ENCODE assay signal across 20 cellular contexts in genomic region chr12:51013441-51013840, GRCh38. TPM values are rescaled to one million over a fixed set of nuclear protein-coding genes. Genes with fewer than 3 reads are reported as not detected.
DNase-seq lines count a peak whose midpoint lies in the region; ATAC-seq, FAIRE-seq and TF ChIP-seq lines count a peak whose summit lies in the region.
"Had no signal": no experiment of that assay in that cellular context is flagged by ENCODE, and none has a peak within 500 bp of the region (broad histone marks: within the 10 kb centered on the region; RNA-seq: fewer than 3 reads in every experiment).

No MANE protein-coding gene starts in this region.

- TF ChIP-seq POLR2A in breast epithelium (IDR thresholded peaks at IDR 0.05) (no peak), upper lobe of left lung (IDR thresholded peaks at IDR 0.05) (no peak)

- no peak for ATAC-seq in natural killer cell
- ATAC-seq in upper lobe of left lung (ENCODE audit: low FRiP score in 2 of 2), result no peak
- no peak for ATAC-seq in HG02981 (IDR thresholded peaks at IDR 0.05; ENCODE audit: unreplicated experiment)
- ATAC-seq: K562 had no signal

- H3K9me3 Mint-ChIP-seq in MCF 10A (ENCODE audit: unreplicated experiment), result no peaks in the 10 kb centered on the region
- no peaks in the 10 kb centered on the region for H3K9me3 Mint-ChIP-seq in neural crest cell
- no peaks in the 10 kb centered on the region for H3K9me3 Mint-ChIP-seq in natural killer cell
- H3K9me3 Mint-ChIP-seq: CD4-positive, alpha-beta T cell had no signal

- intact Hi-C loops in MCF 10A (cut with micrococcal nuclease) (no loop called here), breast epithelium (cut with DNase I; ENCODE audit: low total_unique reads) (no loop called here), natural killer cell (cut with micrococcal nuclease) (no loop called here)

- TF ChIP-seq CTCF in MCF 10A (IDR thresholded peaks at IDR 0.05; ENCODE audit: unreplicated experiment), result no peak
- TF ChIP-seq CTCF in breast epithelium (IDR thresholded peaks at IDR 0.05), result no peak
- no peak for TF ChIP-seq CTCF in bronchial epithelial cell (IDR thresholded peaks at IDR 0.05; ENCODE audit: insufficient read depth, low read length, severe bottlenecking)
- TF ChIP-seq CTCF in neural crest cell (conservative IDR thresholded peaks at IDR 0.05), result no peak
- no peak for TF ChIP-seq CTCF in natural killer cell (IDR thresholded peaks at IDR 0.05)
- no peak for TF ChIP-seq CTCF in upper lobe of left lung (IDR thresholded peaks at IDR 0.05)

- H3K4me3 Mint-ChIP-seq in MCF 10A (ENCODE audit: unreplicated experiment) (no peak overlapping the region), neural crest cell (no peak overlapping the region), natural killer cell (no peak overlapping the region)

- CTCF ChIA-PET in MCF 10A (lab: Yijun Ruan, JAX), result interaction anchor here (0.6 to 0.7 kb wide), 3 partner anchors 247 to 860 kb away, joined by 3 read pairs; no protein-coding TSS in a partner anchor

- H3K27ac ChIP-seq in breast epithelium (no peak overlapping the region), upper lobe of left lung (peak overlapping the region in 2 of 4 donors; percentile 51 to 70)
- H3K27ac ChIP-seq: Peyer's patch had no signal

- H3K9me3 ChIP-seq in breast epithelium, result no peaks in the 10 kb centered on the region
- H3K9me3 ChIP-seq in upper lobe of left lung, result no peaks in the 10 kb centered on the region
- H3K9me3 ChIP-seq: Peyer's patch had no signal

- DNase-seq in MCF 10A (ENCODE audit: unreplicated experiment) (peak; percentile 27), breast epithelium (ENCODE audit: low spot score in 2 of 2) (no peak), bronchial epithelial cell (ENCODE audit: low read depth) (peak; percentile 29), neural crest cell (ENCODE audit: low read depth, low spot score) (no peak), natural killer cell (no peak), upper lobe of left lung (no peak)
- DNase-seq: ACHN; CD4-positive, alpha-beta T cell; DND-41; GDM1; HCEC 1CT; NCI-H1092; NCI-H2107; Peyer's patch; SIG-M5 had no signal

- TF ChIP-seq EP300 in upper lobe of left lung (IDR thresholded peaks at IDR 0.05), result no peak

- BruUV-seq in MCF 10A (replicated peaks; lab: Mats Ljungman, UMichigan), result no TSS peak

- H3K27ac Mint-ChIP-seq in MCF 10A (ENCODE audit: low read depth, unreplicated experiment) (no peak overlapping the region), neural crest cell (ENCODE audit: unreplicated experiment) (peak overlapping the region; percentile 12), natural killer cell (no peak overlapping the region)

- H3K36me3 ChIP-seq in breast epithelium (no peaks in the 10 kb centered on the region), bronchial epithelial cell (ENCODE audit: control insufficient read depth, insufficient read depth, low read length) (no peaks in the 10 kb centered on the region), upper lobe of left lung (peaks cover 0 to under 1% (median 0%) of the 10 kb centered on the region in 4 donors)
- H3K36me3 ChIP-seq: Peyer's patch had no signal

- H3K27me3 ChIP-seq in breast epithelium (no peaks in the 10 kb centered on the region), bronchial epithelial cell (ENCODE audit: control insufficient read depth, insufficient read depth, low read length) (no peaks in the 10 kb centered on the region), upper lobe of left lung (no peaks in the 10 kb centered on the region)
- H3K27me3 ChIP-seq: Peyer's patch had no signal

- no peak for FAIRE-seq in bronchial epithelial cell (lab: Jason Lieb, UNC)
- FAIRE-seq: GM12892, GM19239, HTR-8/SVneo, K562 had no signal

- H3K4me1 Mint-ChIP-seq in MCF 10A (ENCODE audit: insufficient read depth, unreplicated experiment), result peaks cover 10% of the 10 kb centered on the region
- peaks cover 33% of the 10 kb centered on the region for H3K4me1 Mint-ChIP-seq in neural crest cell
- peaks cover 6 to 8% of the 10 kb centered on the region in 2 donors for H3K4me1 Mint-ChIP-seq in natural killer cell

- peaks cover 0 to 8% of the 10 kb centered on the region in 2 donors for H3K4me1 ChIP-seq in breast epithelium
- H3K4me1 ChIP-seq in upper lobe of left lung, result peaks cover 30 to 58% (median 37%) of the 10 kb centered on the region in 4 donors

- H3K4me3 ChIP-seq in breast epithelium (no peak overlapping the region), bronchial epithelial cell (ENCODE audit: low read depth, low read length) (no peak overlapping the region), upper lobe of left lung (no peak overlapping the region)
- H3K4me3 ChIP-seq: K562, Peyer's patch had no signal

- 89 to 93% methylated on average over 7 of the region's 7 CpGs for WGBS in upper lobe of left lung, 2 donors

- H3K36me3 Mint-ChIP-seq in MCF 10A (ENCODE audit: insufficient read depth, unreplicated experiment) (peaks cover 7% of the 10 kb centered on the region), neural crest cell (ENCODE audit: low read depth) (peaks cover 4% of the 10 kb centered on the region), natural killer cell (no peaks in the 10 kb centered on the region)

- POLR2A ChIA-PET in MCF 10A (lab: Yijun Ruan, JAX), result interaction anchor here (0.6 to 1.5 kb wide), 3 partner anchors 12 to 68 kb away, joined by 3 to 4 read pairs (median 4); partner anchors contain the start of gene SLC11A2

- H3K27me3 Mint-ChIP-seq in MCF 10A (ENCODE audit: insufficient read depth, unreplicated experiment) (no peaks in the 10 kb centered on the region), neural crest cell (ENCODE audit: low read depth) (no peaks in the 10 kb centered on the region), natural killer cell (ENCODE audit: low read depth in 2 of 2) (no peaks in the 10 kb centered on the region)
- H3K27me3 Mint-ChIP-seq: CD4-positive, alpha-beta T cell had no signal

RNA-seq across cellular contexts. Expression of gene SLC11A2, which starts 12.7 kb away (rescaled TPM):
- 45.6 and 60.9 TPM in 2 replicates for total RNA-seq in MCF 10A (2022)
- 100 to 1,000 TPM in 1 of 3 donors, 10 to 100 TPM in 2; 52.2 to 103 (median 91.0) TPM for total RNA-seq in breast epithelium
- total RNA-seq in bronchial epithelial cell, result 42.5 and 42.9 TPM in 2 replicates
- 50.4 and 51.4 TPM in 2 replicates for total RNA-seq in neural crest cell
- total RNA-seq in natural killer cell, result 10 to 100 TPM; 34.3 to 54.3 (median 42.7) TPM
- 100 to 1,000 TPM in 1 of 6 donors, 10 to 100 TPM in 5; 67.3 to 110 (median 87.0) TPM for total RNA-seq in upper lobe of left lung

RNA-seq across cellular contexts. Expression of gene LETMD1, which starts 34.7 kb away (rescaled TPM):
- 60.5 and 65.8 TPM in 2 replicates for total RNA-seq in MCF 10A (2022)
- total RNA-seq in breast epithelium, result 10 to 100 TPM; 63.6 to 92.0 (median 82.1) TPM
- 41.2 and 67.9 TPM in 2 replicates for total RNA-seq in bronchial epithelial cell
- total RNA-seq in neural crest cell, result 43.2 and 44.5 TPM in 2 replicates
- 10 to 100 TPM; 57.1 to 71.8 (median 58.2) TPM for total RNA-seq in natural killer cell
- 10 to 100 TPM; 36.3 to 98.9 (median 58.1) TPM for total RNA-seq in upper lobe of left lung

Comparison
In these comparisons a context has a peak if more than half of its experiments do, and no peak if none do; other contexts are left out.
1. DNase-seq: peak in MCF 10A (single experiment) and bronchial epithelial cell (single experiment); none in breast epithelium (0 of 2), neural crest cell (single experiment), natural killer cell (single experiment) and upper lobe of left lung (0 of 2).